ENCODE assay signal across 29 cellular contexts in the genomic region with DNA sequence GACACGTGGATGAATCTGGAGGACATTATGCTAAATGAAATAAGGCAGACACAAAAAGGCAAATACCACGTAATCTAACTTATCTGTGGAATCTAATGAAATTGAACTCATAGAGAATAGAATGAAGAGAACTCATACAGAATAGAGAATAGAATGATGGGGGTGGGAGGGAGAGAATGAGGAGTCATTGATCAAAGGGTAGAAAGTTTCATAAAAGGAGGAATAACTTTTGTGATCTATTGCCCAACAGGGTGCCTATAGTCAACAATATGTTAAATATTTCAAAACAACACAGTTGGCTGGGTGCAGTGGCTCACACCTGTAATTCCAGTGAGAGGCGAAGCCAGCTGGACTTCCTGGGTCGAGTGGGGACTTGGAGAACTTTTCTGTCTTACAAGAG.
"Had no signal": no experiment of that assay in that cellular context is flagged by ENCODE, and none has a peak within 500 bp of the region (broad histone marks: within the 10 kb centered on the region; RNA-seq: fewer than 3 reads in every experiment).

No MANE protein-coding gene starts in this region.

- H3K27ac Mint-ChIP-seq: natural killer cell; nephron; neural progenitor cell; progenitor cell of endocrine pancreas; stimulated activated effector memory CD8-positive, alpha-beta T cell treated with anti-CD3 and anti-CD28 coated beads, Interleukin-12 subunit alpha, Interleukin-12 subunit beta, amount 100 ng/mL, for 72 hours; stimulated activated naive B cell treated with anti-CD40 and anti-IgM and Interleukin-4, amounts not matched to agents 10 μg/mL and 1 μg/mL and 100 μg/mL, for 72 hours; stimulated activated naive CD8-positive, alpha-beta T cell treated with anti-CD3 and anti-CD28 coated beads, Interleukin-15, Interleukin-2, amounts not matched to agents 100 ng/mL and 50 ng/mL, for 24 hours had no signal

- H3K4me3 Mint-ChIP-seq: natural killer cell; nephron; neural progenitor cell; stimulated activated effector memory CD8-positive, alpha-beta T cell treated with anti-CD3 and anti-CD28 coated beads, Interleukin-12 subunit alpha, Interleukin-12 subunit beta, amount 100 ng/mL, for 72 hours; stimulated activated naive B cell treated with anti-CD40 and anti-IgM and Interleukin-4, amounts not matched to agents 10 μg/mL and 1 μg/mL and 100 μg/mL, for 72 hours; stimulated activated naive CD8-positive, alpha-beta T cell treated with anti-CD3 and anti-CD28 coated beads, Interleukin-15, Interleukin-2, amounts not matched to agents 100 ng/mL and 50 ng/mL, for 24 hours had no signal

- H3K4me2 ChIP-seq: neural progenitor cell had no signal

- ATAC-seq: natural killer cell; psoas muscle; right cardiac atrium; right lobe of liver; stimulated activated effector memory CD8-positive, alpha-beta T cell treated with anti-CD3 and anti-CD28 coated beads, Interleukin-12 subunit alpha, Interleukin-12 subunit beta, amount 100 ng/mL, for 72 hours; stimulated activated naive B cell treated with anti-CD40 and anti-IgM and Interleukin-4, amounts not matched to agents 10 μg/mL and 1 μg/mL and 100 μg/mL, for 72 hours had no signal

- H3K36me3 Mint-ChIP-seq: stimulated activated effector memory CD8-positive, alpha-beta T cell treated with anti-CD3 and anti-CD28 coated beads, Interleukin-12 subunit alpha, Interleukin-12 subunit beta, amount 100 ng/mL, for 72 hours had no signal

- H3K27ac ChIP-seq: neural progenitor cell, ovary, parathyroid adenoma, psoas muscle, right lobe of liver, sigmoid colon, stomach, thoracic aorta, thyroid gland, tibial nerve, upper lobe of left lung, vagina had no signal

- H3K79me2 ChIP-seq: parathyroid adenoma had no signal

- H3K4me1 Mint-ChIP-seq: natural killer cell; nephron; stimulated activated effector memory CD8-positive, alpha-beta T cell treated with anti-CD3 and anti-CD28 coated beads, Interleukin-12 subunit alpha, Interleukin-12 subunit beta, amount 100 ng/mL, for 72 hours; stimulated activated naive B cell treated with anti-CD40 and anti-IgM and Interleukin-4, amounts not matched to agents 10 μg/mL and 1 μg/mL and 100 μg/mL, for 72 hours had no signal

- H3K36me3 ChIP-seq: neural progenitor cell, ovary, right lobe of liver, stomach, thoracic aorta, thyroid gland, upper lobe of left lung, vagina had no signal

- H3K4me1 ChIP-seq: neural progenitor cell, parathyroid adenoma, right lobe of liver, sigmoid colon, stomach, thyroid gland, tibial nerve, upper lobe of left lung, vagina had no signal

- H3K4me3 ChIP-seq: neural progenitor cell, ovary, psoas muscle, right lobe of liver, sigmoid colon, stomach, thoracic aorta, thyroid gland, tibial nerve, upper lobe of left lung, vagina had no signal

- DNase-seq: natural killer cell; occipital lobe; ovary; posterior cingulate gyrus; psoas muscle; right cardiac atrium; right lobe of liver; sigmoid colon; small intestine; stimulated activated CD4-positive, alpha-beta T cell treated with anti-CD3 and anti-CD28 coated beads, Interleukin-15, amount 100 ng/mL, for 24 hours; stimulated activated CD4-positive, alpha-beta T cell treated with anti-CD3 and anti-CD28 coated beads, Interleukin-2, amount 100 ng/mL, for 24 hours; stimulated activated CD4-positive, alpha-beta T cell treated with anti-CD3 and anti-CD28 coated beads, Interleukin-2, amount 100 ng/mL, for 48 hours; stimulated activated CD4-positive, alpha-beta T cell treated with anti-CD3 and anti-CD28 coated beads, Interleukin-4, amount 100 ng/mL, for 24 hours; stimulated activated naive B cell treated with anti-CD40 and anti-IgM and Interleukin-4, amounts not matched to agents 10 μg/mL and 1 μg/mL and 100 μg/mL, for 72 hours; stimulated activated naive CD4-positive, alpha-beta T cell treated with Interleukin-2 at 50 U/mL for 16 hours; stomach; thyroid gland; trophoblast cell; upper lobe of left lung had no signal

- H3K9me3 ChIP-seq: ovary, psoas muscle, sigmoid colon, thyroid gland, vagina had no signal

- H2AFZ ChIP-seq: neural progenitor cell, parathyroid adenoma had no signal

- H3K27me3 ChIP-seq: neural progenitor cell, ovary, right lobe of liver, sigmoid colon, stomach, thyroid gland, tibial nerve, upper lobe of left lung, vagina had no signal

- H3K9ac ChIP-seq: neural progenitor cell, parathyroid adenoma had no signal

- H3K27me3 Mint-ChIP-seq: progenitor cell of endocrine pancreas had no signal

- FAIRE-seq: small intestine, urothelium cell line had no signal
